Comparison of ENCODE assay signal across 10 cellular contexts in genomic region chr10:95474228-95475002, GRCh38.
A peak's percentile ranks its signal among the peaks of the same experiment; 100 is the strongest.
DNase-seq lines count a peak whose midpoint lies in the region; ATAC-seq and TF ChIP-seq lines count a peak whose summit lies in the region.
"Had no signal": no experiment of that assay in that cellular context is flagged by ENCODE, and none has a peak within 500 bp of the region (broad histone marks: within the 10 kb centered on the region; RNA-seq: fewer than 3 reads in every experiment).

No MANE protein-coding gene starts in this region.

- no peak overlapping the region for H3K4me3 Mint-ChIP-seq in stimulated activated effector memory CD8-positive, alpha-beta T cell treated with anti-CD3 and anti-CD28 coated beads, Interleukin-12 subunit alpha, Interleukin-12 subunit beta, amount 100 ng/mL, for 72 hours
- H3K4me3 Mint-ChIP-seq: B cell had no signal

- TF ChIP-seq EP300 in esophagus muscularis mucosa (IDR thresholded peaks at IDR 0.05), result peak; percentile 99

- intact Hi-C loops in esophagus muscularis mucosa (cut with DNase I), result loop anchor here (10.0 kb wide), 1 partner anchor 60 kb away; no protein-coding TSS in a partner anchor

- peak overlapping the region; percentile 85 to 97 (median 94) for H3K27ac ChIP-seq in esophagus muscularis mucosa (replicated peaks in 1 of 4)

- ATAC-seq in stimulated activated effector memory CD8-positive, alpha-beta T cell treated with anti-CD3 and anti-CD28 coated beads, Interleukin-12 subunit alpha, Interleukin-12 subunit beta, amount 100 ng/mL, for 72 hours, result no peak
- no peak for ATAC-seq in GM18861 (IDR thresholded peaks at IDR 0.05; ENCODE audit: unreplicated experiment)

- no peaks in the 10 kb centered on the region for H3K9me3 Mint-ChIP-seq in stimulated activated effector memory CD8-positive, alpha-beta T cell treated with anti-CD3 and anti-CD28 coated beads, Interleukin-12 subunit alpha, Interleukin-12 subunit beta, amount 100 ng/mL, for 72 hours

- no peak for TF ChIP-seq POLR2A in esophagus muscularis mucosa (IDR thresholded peaks at IDR 0.05; ENCODE audit: low read depth)

- no peaks in the 10 kb centered on the region for H3K9me3 ChIP-seq in esophagus muscularis mucosa

- no peak overlapping the region for H3K27ac Mint-ChIP-seq in stimulated activated effector memory CD8-positive, alpha-beta T cell treated with anti-CD3 and anti-CD28 coated beads, Interleukin-12 subunit alpha, Interleukin-12 subunit beta, amount 100 ng/mL, for 72 hours
- H3K27ac Mint-ChIP-seq: B cell had no signal

- no peaks in the 10 kb centered on the region for H3K36me3 ChIP-seq in esophagus muscularis mucosa

- H3K36me3 Mint-ChIP-seq in stimulated activated effector memory CD8-positive, alpha-beta T cell treated with anti-CD3 and anti-CD28 coated beads, Interleukin-12 subunit alpha, Interleukin-12 subunit beta, amount 100 ng/mL, for 72 hours, result no peaks in the 10 kb centered on the region

- DNase-seq in AG08395 (ENCODE audit: low spot score) (peak; percentile 29), NCI-H69 (lab: John Stamatoyannopoulos, UW) (peak; percentile 78), esophagus muscularis mucosa (ENCODE audit: extremely low spot score) (no peak), myocyte (ENCODE audit: low read depth) (peak; percentile 90), NCI-H524 treated with DMSO at 0.1 percent for 48 hours (lab: John Stamatoyannopoulos, UW) (no peak), NCI-H524 (lab: John Stamatoyannopoulos, UW) (no peak)
- no peak for DNase-seq in stimulated activated effector memory CD8-positive, alpha-beta T cell treated with anti-CD3 and anti-CD28 coated beads, Interleukin-12 subunit alpha, Interleukin-12 subunit beta, amount 100 ng/mL, for 72 hours (ENCODE audit: low spot score in 2 of 2)
- DNase-seq: activated CD8-positive, alpha-beta memory T cell treated with anti-CD3 and anti-CD28 coated beads for 24 hours had no signal

- H3K4me3 ChIP-seq in esophagus muscularis mucosa, result no peak overlapping the region

- H3K4me1 Mint-ChIP-seq in stimulated activated effector memory CD8-positive, alpha-beta T cell treated with anti-CD3 and anti-CD28 coated beads, Interleukin-12 subunit alpha, Interleukin-12 subunit beta, amount 100 ng/mL, for 72 hours, result no peaks in the 10 kb centered on the region
- H3K4me1 Mint-ChIP-seq: B cell had no signal

- peaks cover 96 to 100% (median 100%) of the 10 kb centered on the region in 4 donors for H3K4me1 ChIP-seq in esophagus muscularis mucosa

- H3K27me3 ChIP-seq in esophagus muscularis mucosa, result no peaks in the 10 kb centered on the region

- TF ChIP-seq CTCF in esophagus muscularis mucosa (IDR thresholded peaks at IDR 0.05), result peak in 2 of 3 experiments; percentile 18 to 28

- 26% methylated on average over 7 of the region's 7 CpGs for WGBS in esophagus muscularis mucosa

Comparison
In these comparisons a context has a peak if more than half of its experiments do, and no peak if none do; other contexts are left out.
1. DNase-seq: peak in AG08395 (single experiment), NCI-H69 (single experiment) and myocyte (single experiment); none in esophagus muscularis mucosa (single experiment), stimulated activated effector memory CD8-positive, alpha-beta T cell treated with anti-CD3 and anti-CD28 coated beads, Interleukin-12 subunit alpha, Interleukin-12 subunit beta, amount 100 ng/mL, for 72 hours (0 of 2), NCI-H524 treated with DMSO at 0.1 percent for 48 hours (single experiment) and NCI-H524 (0 of 2).